ENCODE assay signal across 1 cellular context in genomic region chr2:185628985-185629384, GRCh38.
TF ChIP-seq lines count a peak whose summit lies in the region.

No MANE protein-coding gene starts in this region.

TF ChIP-seq in HCT116, 20 proteins besides CTCF, POLR2A, EP300 and RAD21 (continued from another document):
- TF ChIP-seq ATF3 (IDR thresholded peaks at IDR 0.05) (no peak), CBX3 (IDR thresholded peaks at IDR 0.05; ENCODE audit: low read depth) (no peak), EZH2 (IDR thresholded peaks at IDR 0.05) (no peak), FOSL1 (IDR thresholded peaks at IDR 0.05; ENCODE audit: low read depth) (no peak), JUND (IDR thresholded peaks at IDR 0.05) (no peak), YY1 (IDR thresholded peaks at IDR 0.05; ENCODE audit: extremely low read depth, insufficient replicate concordance, low read depth, low read length) (no peak), EZH2phosphoT487 (IDR thresholded peaks at IDR 0.05; ENCODE audit: borderline replicate concordance) (no peak)
